Comparison of ENCODE assay signal across 8 cellular contexts in the genomic region with DNA sequence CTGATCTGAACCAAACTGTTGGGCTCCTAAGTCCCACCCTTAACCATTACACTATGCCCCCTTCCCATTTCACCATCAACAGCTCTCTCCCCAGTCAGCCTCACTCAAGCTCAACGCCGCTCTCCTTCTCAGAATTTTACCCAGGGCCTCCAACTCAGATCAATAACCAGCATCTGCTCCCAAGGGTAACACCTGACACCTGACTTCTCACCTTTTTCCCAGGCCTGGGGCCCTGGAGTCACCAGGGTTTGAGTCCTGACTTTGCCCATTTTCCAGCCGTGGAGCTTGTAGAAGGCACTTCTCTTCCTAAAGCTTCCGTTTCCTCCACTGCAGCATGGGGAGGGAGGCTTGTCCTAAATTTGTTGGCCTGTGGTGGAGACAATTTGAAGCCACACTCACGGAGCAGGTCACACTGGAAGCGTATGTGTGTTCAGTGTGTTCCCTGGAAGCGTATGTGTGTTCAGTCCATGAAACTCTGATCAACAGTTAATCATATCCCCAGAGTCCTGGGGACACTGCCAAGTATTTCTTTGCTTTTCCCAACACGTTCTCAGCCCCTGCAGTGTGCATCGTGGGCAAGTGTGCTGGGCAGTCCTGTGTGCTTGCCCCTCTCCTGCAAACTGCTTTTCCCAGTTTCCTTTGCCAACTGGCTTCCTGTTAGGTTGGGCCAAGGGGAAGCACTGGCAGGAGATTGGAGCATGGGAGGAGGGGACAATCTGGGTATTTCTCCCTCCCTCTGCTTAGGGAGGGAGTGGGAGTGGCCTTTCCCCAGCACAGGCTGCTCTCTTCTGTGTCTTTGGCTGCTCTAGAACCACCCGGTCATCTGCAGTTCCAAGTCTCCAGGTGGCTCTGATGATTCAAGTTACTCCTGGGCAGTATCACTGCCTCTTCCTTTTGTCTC. TPM values are rescaled to one million over a fixed set of nuclear protein-coding genes. Genes with fewer than 3 reads are reported as not detected.
DNase-seq lines count a peak whose midpoint lies in the region; ATAC-seq, FAIRE-seq and TF ChIP-seq lines count a peak whose summit lies in the region.

No MANE protein-coding gene starts in this region.

- H3K14ac ChIP-seq in neuronal stem cell (ENCODE audit: low read length), result no peak overlapping the region

- H4K91ac ChIP-seq in neuronal stem cell (ENCODE audit: low read depth, low read length, poor library complexity), result no peak overlapping the region

- H3K27ac ChIP-seq in endothelial cell of umbilical vein (ENCODE audit: insufficient read depth, low read depth, low read length) (peak overlapping the region; percentile 10), neuronal stem cell (replicated peaks; ENCODE audit: low read length) (no peak overlapping the region)

- H3K9me3 ChIP-seq in endothelial cell of umbilical vein (replicated peaks; ENCODE audit: control insufficient read depth, insufficient read depth, low read length), result no peaks in the 10 kb centered on the region
- peaks cover 0 to 2% of the 10 kb centered on the region in 2 donors for H3K9me3 ChIP-seq in neuronal stem cell (replicated peaks in 1 of 2; ENCODE audit: control insufficient read depth in 2 of 2, insufficient read depth in 1 of 2, low read depth in 1 of 2, low read length in 2 of 2)

- CTCF ChIA-PET in endothelial cell of umbilical vein (lab: Charles Lee), result interaction anchor here (1.1 to 1.5 kb wide), 3 partner anchors 25 to 100 kb away, joined by 3 to 5 read pairs (median 3); no protein-coding TSS in a partner anchor

- H3K4me3 ChIP-seq in endothelial cell of umbilical vein (replicated peaks in 1 of 3; ENCODE audit: insufficient read depth in 1 of 3, low read depth in 1 of 3, low read length in 3 of 3) (no peak overlapping the region), neuronal stem cell (ENCODE audit: low read length in 2 of 2) (no peak overlapping the region)

- H3K4me1 ChIP-seq in endothelial cell of umbilical vein (ENCODE audit: control insufficient read depth, extremely low read depth, insufficient read depth, low read length), result peaks cover 47% of the 10 kb centered on the region
- peaks cover 0 to 1% of the 10 kb centered on the region in 2 donors for H3K4me1 ChIP-seq in neuronal stem cell (ENCODE audit: control insufficient read depth in 2 of 2, insufficient read depth in 1 of 2, low read depth in 1 of 2, low read length in 2 of 2)

- no peak overlapping the region for H4K8ac ChIP-seq in neuronal stem cell (ENCODE audit: low read depth, low read length)

- no CpG with 5 or more reads among the region's 10 CpGs for WGBS in neuronal stem cell (ENCODE audit: extremely low coverage in 2 of 2, insufficient read length in 2 of 2, insufficient replicate concordance in 1 of 2), 2 donors

- H2BK120ac ChIP-seq in neuronal stem cell (ENCODE audit: low read depth, low read length), result no peak overlapping the region

- no peak overlapping the region for H2BK5ac ChIP-seq in neuronal stem cell (ENCODE audit: low read length)

- H2BK15ac ChIP-seq in neuronal stem cell (ENCODE audit: low read length), result no peak overlapping the region

- intact Hi-C loops in endothelial cell of umbilical vein (cut with micrococcal nuclease), result no loop called here

- ATAC-seq in HG02678 (IDR thresholded peaks at IDR 0.05; ENCODE audit: unreplicated experiment) (no peak), HG03354 (IDR thresholded peaks at IDR 0.05; ENCODE audit: poor library complexity, severe bottlenecking, unreplicated experiment) (no peak), GM21576 (IDR thresholded peaks at IDR 0.05; ENCODE audit: unreplicated experiment) (no peak)

- POLR2A ChIA-PET in endothelial cell of umbilical vein (lab: Charles Lee), result no interaction called here

- TF ChIP-seq POLR2A in endothelial cell of umbilical vein (IDR thresholded peaks at IDR 0.05; ENCODE audit: low read depth, low read length), result no peak

- BruUV-seq in endothelial cell of umbilical vein (replicated peaks; lab: Mats Ljungman, UMichigan), result no TSS peak

- H3K23ac ChIP-seq in neuronal stem cell (ENCODE audit: low read depth, low read length, poor library complexity), result peak overlapping the region; percentile 62

- TF ChIP-seq CTCF in endothelial cell of umbilical vein (IDR thresholded peaks at IDR 0.05; ENCODE audit: extremely low read depth in 1 of 2, insufficient read depth in 1 of 2, low read depth in 1 of 2, low read length in 2 of 2), result no peak

- H3K18ac ChIP-seq in neuronal stem cell (ENCODE audit: low read length), result no peak overlapping the region

- dilution Hi-C loops in endothelial cell of umbilical vein (cut with MboI; ENCODE audit: extremely low pct_ligation_motif_present, low sequenced_read_pairs), result loop anchor here (25.0 kb wide), 1 partner anchor 92 kb away; no protein-coding TSS in a partner anchor

- H2AK5ac ChIP-seq in neuronal stem cell (ENCODE audit: low read depth, low read length), result peak overlapping the region; percentile 29

- no peak overlapping the region for H3K4ac ChIP-seq in neuronal stem cell (ENCODE audit: low read length)

- H3K9ac ChIP-seq in endothelial cell of umbilical vein (replicated peaks; ENCODE audit: extremely low read depth, insufficient read depth, low read length), result no peak overlapping the region
- no peak overlapping the region for H3K9ac ChIP-seq in neuronal stem cell (ENCODE audit: low read depth, low read length, poor library complexity)

- no peaks in the 10 kb centered on the region for H3K36me3 ChIP-seq in endothelial cell of umbilical vein (ENCODE audit: control insufficient read depth in 2 of 2, extremely low read depth in 1 of 2, insufficient read depth in 2 of 2, low read length in 2 of 2)
- H3K36me3 ChIP-seq in neuronal stem cell (replicated peaks in 1 of 2; ENCODE audit: control insufficient read depth in 2 of 2, insufficient read depth in 2 of 2, low read length in 2 of 2), result no peaks in the 10 kb centered on the region

- H4K20me1 ChIP-seq in endothelial cell of umbilical vein (replicated peaks; ENCODE audit: control insufficient read depth, extremely low read depth, insufficient read depth, low read length), result no peaks in the 10 kb centered on the region

- peak overlapping the region; percentile 68 for H2BK12ac ChIP-seq in neuronal stem cell (ENCODE audit: low read length)

- H3K79me2 ChIP-seq in endothelial cell of umbilical vein (ENCODE audit: control insufficient read depth, insufficient read depth, low read length), result no peaks in the 10 kb centered on the region

- H3K27me3 ChIP-seq in endothelial cell of umbilical vein (ENCODE audit: control insufficient read depth in 2 of 2, insufficient read depth in 2 of 2, low read length in 2 of 2), result no peaks in the 10 kb centered on the region
- peaks cover 0 to 20% (median 0%) of the 10 kb centered on the region in 3 experiments for H3K27me3 ChIP-seq in neuronal stem cell (ENCODE audit: control insufficient read depth in 3 of 3, insufficient read depth in 3 of 3, low read depth in 1 of 3, low read length in 3 of 3)

- no peaks in the 10 kb centered on the region for H3K79me1 ChIP-seq in neuronal stem cell (ENCODE audit: low read depth, low read length)

- H2AFZ ChIP-seq in endothelial cell of umbilical vein (ENCODE audit: low read depth, low read length) (peak overlapping the region; percentile 52), neuronal stem cell (ENCODE audit: low read length) (no peak overlapping the region)

- no peaks in the 10 kb centered on the region for H3K9me1 ChIP-seq in endothelial cell of umbilical vein (replicated peaks; ENCODE audit: control insufficient read depth, extremely low read depth, insufficient read depth, low read length)

- FAIRE-seq in endothelial cell of umbilical vein (lab: Jason Lieb, UNC), result peak; percentile 92

- DNase-seq in Daoy (ENCODE audit: low read depth), result peak; percentile 53
- DNase-seq in NCI-H2196 (lab: John Stamatoyannopoulos, UW; ENCODE audit: unreplicated experiment), result peak; percentile 71
- DNase-seq in endothelial cell of umbilical vein (ENCODE audit: low read depth, low spot score), result peak; percentile 91
- DNase-seq in neuronal stem cell (ENCODE audit: low spot score), result no peak
- no peak for DNase-seq in NCI-H526 treated with DMSO at 0.1 percent for 48 hours (lab: John Stamatoyannopoulos, UW)

- H3K4me2 ChIP-seq in endothelial cell of umbilical vein (ENCODE audit: insufficient read depth, low read length) (peak overlapping the region; percentile 3), neuronal stem cell (ENCODE audit: insufficient read depth, low read length, poor library complexity, severe bottlenecking) (no peak overlapping the region)

TF ChIP-seq in endothelial cell of umbilical vein, 7 proteins besides CTCF, POLR2A, EP300 and RAD21:
- TF ChIP-seq GATA2 (IDR thresholded peaks at IDR 0.05; ENCODE audit: insufficient read depth, insufficient read length, low read depth, low read length) (no peak), MYC (IDR thresholded peaks at IDR 0.05; ENCODE audit: low read depth, low read length) (no peak), MAX (IDR thresholded peaks at IDR 0.05; ENCODE audit: insufficient read depth, insufficient read length) (no peak), JUN (IDR thresholded peaks at IDR 0.05; ENCODE audit: borderline replicate concordance, insufficient read depth, insufficient read length, low read depth) (no peak), FOS (IDR thresholded peaks at IDR 0.05; ENCODE audit: borderline replicate concordance, insufficient read depth, low read length) (no peak), EZH2 (IDR thresholded peaks at IDR 0.05; ENCODE audit: borderline replicate concordance, low read depth, low read length, severe bottlenecking) (no peak), POLR2AphosphoS5 (IDR thresholded peaks at IDR 0.05; ENCODE audit: insufficient read depth, low read depth, low read length) (no peak)
TF ChIP-seq in endothelial cell of umbilical vein: peak in this region for 0.

RNA-seq across cellular contexts. Expression of gene NEK6, which starts 36.9 kb away (rescaled TPM):
- 40.6 and 41.9 TPM in 2 replicates for total RNA-seq in Daoy (2014; rRNA removed; shearing (Covaris generic))
- 65.9 and 67.1 TPM in 2 replicates for total RNA-seq in endothelial cell of umbilical vein
- polyA plus RNA-seq in endothelial cell of umbilical vein, result 64.3 and 96.1 TPM in 2 replicates
- 77.1 and 88.2 TPM in 2 replicates for polyA plus RNA-seq in endothelial cell of umbilical vein (2011; cell fraction: cytosol; rRNA removed)
- polyA plus RNA-seq in endothelial cell of umbilical vein (2011; cell fraction: nucleus; rRNA removed), result 79.5 and 84.6 TPM in 2 replicates
- polyA plus RNA-seq in endothelial cell of umbilical vein (2012), result 62.6 and 78.9 TPM in 2 replicates
- 111 and 153 TPM in 2 replicates for polyA minus RNA-seq in endothelial cell of umbilical vein
- polyA minus RNA-seq in endothelial cell of umbilical vein (2011; cell fraction: cytosol; rRNA and poly(A)+ RNA removed), result 5.1 TPM
- 48.7 and 63.7 TPM in 2 replicates for polyA minus RNA-seq in endothelial cell of umbilical vein (2011; cell fraction: nucleus; rRNA and poly(A)+ RNA removed)
- polyA plus RNA-seq in neuronal stem cell (2013, experiment 1 of 2), result 43.4 TPM
- polyA plus RNA-seq in neuronal stem cell (2013, experiment 2 of 2), result 43.4 TPM

Comparison
In these comparisons a context has a peak if more than half of its experiments do, and no peak if none do; other contexts are left out.
1. DNase-seq: peak in Daoy (single experiment), NCI-H2196 (single experiment) and endothelial cell of umbilical vein (single experiment); none in neuronal stem cell (single experiment) and NCI-H526 treated with DMSO at 0.1 percent for 48 hours (single experiment).